Comparison of ENCODE assay signal across 2 cellular contexts in genomic region chr12:63206494-63206893, GRCh38.
TF ChIP-seq lines count a peak whose summit lies in the region.

No MANE protein-coding gene starts in this region.

TF ChIP-seq in liver, 16 proteins besides CTCF, POLR2A, EP300 and RAD21 (continued from another document):
- TF ChIP-seq, protein P1, sequence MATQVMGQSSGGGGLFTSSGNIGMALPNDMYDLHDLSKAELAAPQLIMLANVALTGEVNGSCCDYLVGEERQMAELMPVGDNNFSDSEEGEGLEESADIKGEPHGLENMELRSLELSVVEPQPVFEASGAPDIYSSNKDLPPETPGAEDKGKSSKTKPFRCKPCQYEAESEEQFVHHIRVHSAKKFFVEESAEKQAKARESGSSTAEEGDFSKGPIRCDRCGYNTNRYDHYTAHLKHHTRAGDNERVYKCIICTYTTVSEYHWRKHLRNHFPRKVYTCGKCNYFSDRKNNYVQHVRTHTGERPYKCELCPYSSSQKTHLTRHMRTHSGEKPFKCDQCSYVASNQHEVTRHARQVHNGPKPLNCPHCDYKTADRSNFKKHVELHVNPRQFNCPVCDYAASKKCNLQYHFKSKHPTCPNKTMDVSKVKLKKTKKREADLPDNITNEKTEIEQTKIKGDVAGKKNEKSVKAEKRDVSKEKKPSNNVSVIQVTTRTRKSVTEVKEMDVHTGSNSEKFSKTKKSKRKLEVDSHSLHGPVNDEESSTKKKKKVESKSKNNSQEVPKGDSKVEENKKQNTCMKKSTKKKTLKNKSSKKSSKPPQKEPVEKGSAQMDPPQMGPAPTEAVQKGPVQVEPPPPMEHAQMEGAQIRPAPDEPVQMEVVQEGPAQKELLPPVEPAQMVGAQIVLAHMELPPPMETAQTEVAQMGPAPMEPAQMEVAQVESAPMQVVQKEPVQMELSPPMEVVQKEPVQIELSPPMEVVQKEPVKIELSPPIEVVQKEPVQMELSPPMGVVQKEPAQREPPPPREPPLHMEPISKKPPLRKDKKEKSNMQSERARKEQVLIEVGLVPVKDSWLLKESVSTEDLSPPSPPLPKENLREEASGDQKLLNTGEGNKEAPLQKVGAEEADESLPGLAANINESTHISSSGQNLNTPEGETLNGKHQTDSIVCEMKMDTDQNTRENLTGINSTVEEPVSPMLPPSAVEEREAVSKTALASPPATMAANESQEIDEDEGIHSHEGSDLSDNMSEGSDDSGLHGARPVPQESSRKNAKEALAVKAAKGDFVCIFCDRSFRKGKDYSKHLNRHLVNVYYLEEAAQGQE (IDR thresholded peaks at IDR 0.05): no peak
- TF ChIP-seq FOXA1 (IDR thresholded peaks at IDR 0.05) (peak; percentile 57), YY1 (IDR thresholded peaks at IDR 0.05) (no peak), EGR1 (IDR thresholded peaks at IDR 0.05; ENCODE audit: low read depth in 2 of 2) (no peak), NR2F2 (IDR thresholded peaks at IDR 0.05) (no peak), FOXA2 (IDR thresholded peaks at IDR 0.05) (peak; percentile 64)
- TF ChIP-seq, protein P2, sequence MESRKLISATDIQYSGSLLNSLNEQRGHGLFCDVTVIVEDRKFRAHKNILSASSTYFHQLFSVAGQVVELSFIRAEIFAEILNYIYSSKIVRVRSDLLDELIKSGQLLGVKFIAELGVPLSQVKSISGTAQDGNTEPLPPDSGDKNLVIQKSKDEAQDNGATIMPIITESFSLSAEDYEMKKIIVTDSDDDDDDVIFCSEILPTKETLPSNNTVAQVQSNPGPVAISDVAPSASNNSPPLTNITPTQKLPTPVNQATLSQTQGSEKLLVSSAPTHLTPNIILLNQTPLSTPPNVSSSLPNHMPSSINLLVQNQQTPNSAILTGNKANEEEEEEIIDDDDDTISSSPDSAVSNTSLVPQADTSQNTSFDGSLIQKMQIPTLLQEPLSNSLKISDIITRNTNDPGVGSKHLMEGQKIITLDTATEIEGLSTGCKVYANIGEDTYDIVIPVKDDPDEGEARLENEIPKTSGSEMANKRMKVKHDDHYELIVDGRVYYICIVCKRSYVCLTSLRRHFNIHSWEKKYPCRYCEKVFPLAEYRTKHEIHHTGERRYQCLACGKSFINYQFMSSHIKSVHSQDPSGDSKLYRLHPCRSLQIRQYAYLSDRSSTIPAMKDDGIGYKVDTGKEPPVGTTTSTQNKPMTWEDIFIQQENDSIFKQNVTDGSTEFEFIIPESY (IDR thresholded peaks at IDR 0.05): no peak
TF ChIP-seq in liver: peak in this region for 2.

TF ChIP-seq in HepG2, 621 proteins besides CTCF, POLR2A, EP300 and RAD21 (continued from another document):
- TF ChIP-seq KLF15 (CRISPR knock-in tag; IDR thresholded peaks at IDR 0.05; ENCODE audit: borderline replicate concordance) (no peak), KLF9 (CRISPR knock-in tag; IDR thresholded peaks at IDR 0.05; ENCODE audit: low read depth) (no peak), ZNF780A (CRISPR knock-in tag; IDR thresholded peaks at IDR 0.05) (no peak), ZNF644 (CRISPR knock-in tag; IDR thresholded peaks at IDR 0.05; ENCODE audit: low read depth) (no peak), ZNF343 (CRISPR knock-in tag; IDR thresholded peaks at IDR 0.05) (no peak), ZNF180 (CRISPR knock-in tag; IDR thresholded peaks at IDR 0.05; ENCODE audit: borderline replicate concordance, low read depth) (no peak), MYNN (CRISPR knock-in tag; IDR thresholded peaks at IDR 0.05; ENCODE audit: low read depth) (no peak), NCOA2 (CRISPR knock-in tag; IDR thresholded peaks at IDR 0.05) (no peak), ZNF530 (CRISPR knock-in tag; IDR thresholded peaks at IDR 0.05; ENCODE audit: low read depth) (no peak), ZBTB1 (CRISPR knock-in tag; IDR thresholded peaks at IDR 0.05; ENCODE audit: borderline replicate concordance) (no peak), BCL6 (CRISPR knock-in tag; IDR thresholded peaks at IDR 0.05) (no peak)
- TF ChIP-seq, protein P3, sequence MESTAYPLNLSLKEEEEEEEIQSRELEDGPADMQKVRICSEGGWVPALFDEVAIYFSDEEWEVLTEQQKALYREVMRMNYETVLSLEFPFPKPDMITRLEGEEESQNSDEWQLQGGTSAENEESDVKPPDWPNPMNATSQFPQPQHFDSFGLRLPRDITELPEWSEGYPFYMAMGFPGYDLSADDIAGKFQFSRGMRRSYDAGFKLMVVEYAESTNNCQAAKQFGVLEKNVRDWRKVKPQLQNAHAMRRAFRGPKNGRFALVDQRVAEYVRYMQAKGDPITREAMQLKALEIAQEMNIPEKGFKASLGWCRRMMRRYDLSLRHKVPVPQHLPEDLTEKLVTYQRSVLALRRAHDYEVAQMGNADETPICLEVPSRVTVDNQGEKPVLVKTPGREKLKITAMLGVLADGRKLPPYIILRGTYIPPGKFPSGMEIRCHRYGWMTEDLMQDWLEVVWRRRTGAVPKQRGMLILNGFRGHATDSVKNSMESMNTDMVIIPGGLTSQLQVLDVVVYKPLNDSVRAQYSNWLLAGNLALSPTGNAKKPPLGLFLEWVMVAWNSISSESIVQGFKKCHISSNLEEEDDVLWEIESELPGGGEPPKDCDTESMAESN (CRISPR knock-in tag; conservative IDR thresholded peaks at IDR 0.05): no peak
TF ChIP-seq in HepG2: peak in this region for 0.
